ENCODE assay signal across 8 cellular contexts in the genomic region with DNA sequence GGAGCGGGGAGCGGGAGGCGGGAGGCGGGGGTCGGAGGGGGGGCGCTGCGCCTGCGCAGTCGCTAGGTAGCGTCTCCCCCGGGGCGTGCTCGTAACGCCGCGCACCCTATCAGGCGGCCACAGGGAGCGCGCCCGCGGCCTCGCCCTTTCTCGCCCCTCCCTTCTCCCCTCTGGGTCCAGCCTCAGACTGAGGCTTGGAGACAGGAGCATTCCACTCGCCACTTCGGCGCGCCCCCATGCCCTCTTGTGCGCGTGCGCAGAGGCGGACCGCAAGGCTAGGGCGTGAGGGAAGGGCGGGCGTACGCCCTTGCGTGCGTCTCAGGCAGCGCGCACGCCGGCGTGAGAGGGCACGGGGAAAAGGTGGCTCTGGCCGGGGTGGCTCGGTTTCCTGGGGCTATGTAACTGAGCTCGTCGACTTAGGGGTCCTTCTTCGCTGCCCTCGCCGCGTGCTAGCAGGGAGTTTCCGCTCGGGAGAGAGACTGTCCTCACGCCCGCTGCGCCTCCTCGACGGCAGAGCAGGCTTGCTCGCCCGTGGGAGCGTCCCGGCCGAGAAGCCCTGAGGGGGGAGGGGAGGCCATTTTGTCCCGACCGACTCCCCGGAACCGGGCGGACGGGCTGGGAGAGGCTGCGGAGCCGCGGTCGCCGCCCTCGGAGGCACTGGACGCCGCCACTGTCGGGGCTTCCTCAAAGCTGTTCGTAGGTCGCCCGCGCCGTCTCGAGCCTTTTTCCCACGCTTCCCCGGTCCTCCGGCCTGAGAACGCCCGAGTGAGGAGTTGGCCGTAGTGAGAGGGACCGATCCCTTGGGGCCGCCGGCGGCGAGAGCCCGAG. TPM values are rescaled to one million over a fixed set of nuclear protein-coding genes. Genes with fewer than 3 reads are reported as not detected.
A peak's percentile ranks its signal among the peaks of the same experiment; 100 is the strongest.
DNase-seq lines count a peak whose midpoint lies in the region; ATAC-seq and TF ChIP-seq lines count a peak whose summit lies in the region.

A gene (plus strand): TSS at position 316 of the 828 bp plus-strand sequence. CDS start 525 bp downstream, outside the sequence.

- H3K9me3 Mint-ChIP-seq in activated T-cell treated with anti-CD3 and anti-CD28 coated beads, Interleukin-2, amount 50 U/mL, for 4 hours, result no peaks in the 10 kb centered on the region

- H3K4me1 ChIP-seq in Panc1 (ENCODE audit: control insufficient read depth, insufficient read depth, low read length), result peaks cover 6% of the 10 kb centered on the region
- H3K4me1 ChIP-seq in esophagus (ENCODE audit: control insufficient read depth in 2 of 2, insufficient read depth in 2 of 2, low read length in 1 of 2), result peaks cover 0 to 10% of the 10 kb centered on the region in 2 donors
- H3K4me1 ChIP-seq in muscle layer of duodenum (ENCODE audit: control insufficient read depth in 1 of 2, insufficient read depth in 2 of 2, low read length in 2 of 2), result peaks cover 0 to 29% of the 10 kb centered on the region in 2 donors

- H3K9me3 ChIP-seq in Panc1 (ENCODE audit: control insufficient read depth, insufficient read depth, low read depth, low read length) (no peaks in the 10 kb centered on the region), esophagus (ENCODE audit: control insufficient read depth in 2 of 2, insufficient read depth in 1 of 2, low read depth in 1 of 2, low read length in 1 of 2) (no peaks in the 10 kb centered on the region), muscle layer of duodenum (ENCODE audit: control insufficient read depth in 1 of 2, low read length in 2 of 2) (no peaks in the 10 kb centered on the region)

- no TSS peak for BruUV-seq in Panc1 (replicated peaks; lab: Mats Ljungman, UMichigan)

- H3K36me3 Mint-ChIP-seq in activated T-cell treated with anti-CD3 and anti-CD28 coated beads, Interleukin-2, amount 50 U/mL, for 4 hours (ENCODE audit: insufficient read depth), result peaks cover 3% of the 10 kb centered on the region

- H3K27me3 ChIP-seq in Panc1 (ENCODE audit: control insufficient read depth, insufficient read depth, low read length) (no peaks in the 10 kb centered on the region), esophagus (ENCODE audit: control insufficient read depth in 1 of 2, insufficient read depth in 2 of 2, low read length in 2 of 2) (no peaks in the 10 kb centered on the region), muscle layer of duodenum (ENCODE audit: low read depth, low read length) (no peaks in the 10 kb centered on the region)

- no peaks in the 10 kb centered on the region for H3K27me3 Mint-ChIP-seq in activated T-cell treated with anti-CD3 and anti-CD28 coated beads, Interleukin-2, amount 50 U/mL, for 4 hours (ENCODE audit: low read depth)

- no peak for TF ChIP-seq CTCF in Panc1 (IDR thresholded peaks at IDR 0.05)

- DNase-seq in DMS53 (lab: John Stamatoyannopoulos, UW) (peak; percentile 98), KG1 (lab: John Stamatoyannopoulos, UW) (peak; percentile 97), Panc1 (ENCODE audit: low read depth, low spot score) (peak; percentile 95)
- peak; percentile 99 for DNase-seq in activated T-cell treated with anti-CD3 and anti-CD28 coated beads, Interleukin-2, amount 50 U/mL, for 4 hours
- DNase-seq in stimulated activated CD8-positive, alpha-beta memory T cell treated with anti-CD3 and anti-CD28 coated beads, Interleukin-7, amount 100 ng/mL, for 4 hours (ENCODE audit: low read depth in 2 of 2), result peak; percentile 99

- peak within 1 kb of the TSS; percentile 98 for H3K4me3 Mint-ChIP-seq in activated T-cell treated with anti-CD3 and anti-CD28 coated beads, Interleukin-2, amount 50 U/mL, for 4 hours

- H3K36me3 ChIP-seq in Panc1 (ENCODE audit: control insufficient read depth, insufficient read depth, low read length) (peaks cover 4% of the 10 kb centered on the region; the same call in 1 of the 2 replicates), esophagus (ENCODE audit: control insufficient read depth in 2 of 2, insufficient read depth in 2 of 2, low read length in 1 of 2) (no peaks in the 10 kb centered on the region), muscle layer of duodenum (ENCODE audit: control insufficient read depth in 1 of 2, insufficient read depth in 2 of 2, low read length in 2 of 2) (peaks cover 0 to 6% of the 10 kb centered on the region in 2 donors)

- in situ Hi-C loops in Panc1 (cut with HindIII; ENCODE audit: low pct_unique_long_range_greater_than_20kb, low sequenced_read_pairs), result no loop called here

- H3K27ac ChIP-seq in Panc1 (ENCODE audit: low read length), result peak within 1 kb of the TSS; percentile 92
- peak within 1 kb of the TSS; percentile 99 for H3K27ac ChIP-seq in esophagus (ENCODE audit: low read depth in 2 of 2, low read length in 1 of 2)
- H3K27ac ChIP-seq in muscle layer of duodenum (ENCODE audit: low read length), result peak within 1 kb of the TSS; percentile 95

- CTCF ChIA-PET in Panc1 (lab: Charles Lee), result interaction anchor here (1.8 kb wide), 1 partner anchor 42 kb away, joined by 7 read pairs; no protein-coding TSS in a partner anchor

- WGBS in esophagus, 2 donors, result 0% methylated on average over 66 to 96 of the region's 97 CpGs

- H3K4me1 Mint-ChIP-seq in activated T-cell treated with anti-CD3 and anti-CD28 coated beads, Interleukin-2, amount 50 U/mL, for 4 hours (ENCODE audit: low read depth), result peaks cover 31% of the 10 kb centered on the region

- H3K4me3 ChIP-seq in Panc1 (ENCODE audit: low read depth in 2 of 2, low read length in 2 of 2) (peak within 1 kb of the TSS; percentile 83 to 100), esophagus (ENCODE audit: low read depth in 1 of 2, low read length in 2 of 2) (peak within 1 kb of the TSS; percentile 94 to 96), muscle layer of duodenum (ENCODE audit: low read depth in 1 of 2, low read length in 2 of 2) (peak within 1 kb of the TSS; percentile 90 to 100)

- POLR2A ChIA-PET in Panc1 (lab: Charles Lee), result interaction anchor here (0.6 kb wide), 1 partner anchor 164 kb away, joined by 3 read pairs; no protein-coding TSS in a partner anchor

- intact Hi-C loops in Panc1 (cut with micrococcal nuclease; ENCODE audit: unreplicated experiment), result loop anchor here (2.0 kb wide), 1 partner anchor 43 kb away; no protein-coding TSS in a partner anchor

- ATAC-seq in GM21723 (IDR thresholded peaks at IDR 0.05; ENCODE audit: unreplicated experiment), result peak; percentile 89
- ATAC-seq in Panc1, result peak; percentile 97
- peak; percentile 93 for ATAC-seq in activated T-cell treated with anti-CD3 and anti-CD28 coated beads, Interleukin-2, amount 50 U/mL, for 4 hours

RNA-seq across cellular contexts. Expression of the gene that starts here (rescaled TPM):
- 208 TPM for total RNA-seq in Panc1 (2021; ENCODE audit: unreplicated experiment)
- polyA plus RNA-seq in Panc1 (2012; ENCODE audit: insufficient read length), result 153 TPM
- 100 to 1,000 TPM; 135 to 155 (median 146) TPM for total RNA-seq in activated T-cell treated with anti-CD3 and anti-CD28 coated beads, Interleukin-2, amount 50 U/mL, for 4 hours
- polyA plus RNA-seq in esophagus, result 100 to 1,000 TPM; 190 to 320 TPM

Comparison
In these comparisons a context has a peak if more than half of its experiments do, and no peak if none do; other contexts are left out.
1. Peak in every context shown above with its lines: DNase-seq, ATAC-seq, H3K4me3 ChIP-seq and H3K27ac ChIP-seq.